15 cellular contexts compared by ENCODE assay signal in the genomic region with DNA sequence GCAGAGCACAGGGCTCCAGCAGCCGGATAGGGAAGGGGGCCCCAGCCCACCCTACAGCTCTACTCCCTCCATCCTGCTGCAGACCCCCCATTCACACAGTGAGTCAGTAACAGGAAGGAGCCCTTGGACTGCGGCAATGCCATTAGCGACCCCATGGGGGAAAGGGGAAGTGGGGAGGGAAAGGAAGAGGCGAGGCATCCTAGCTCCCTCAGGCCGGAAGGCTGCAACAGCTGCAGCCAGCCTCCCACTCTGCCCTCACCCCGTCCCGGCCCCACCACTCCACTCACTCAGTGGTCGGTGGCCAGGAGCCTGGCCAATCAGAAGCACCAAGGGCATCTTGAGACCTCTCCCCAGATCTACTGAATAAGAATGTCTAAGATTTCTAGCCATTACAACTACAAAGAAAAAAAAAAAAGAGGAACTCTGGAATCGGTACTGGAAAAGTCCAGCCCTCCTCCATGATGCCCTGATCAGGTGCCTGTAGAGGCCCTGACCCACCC. TPM values are rescaled to one million over a fixed set of nuclear protein-coding genes. Genes with fewer than 3 reads are reported as not detected.
A peak's percentile ranks its signal among the peaks of the same experiment; 100 is the strongest.
DNase-seq lines count a peak whose midpoint lies in the region; ATAC-seq, FAIRE-seq and TF ChIP-seq lines count a peak whose summit lies in the region.
"Had no signal": no experiment of that assay in that cellular context is flagged by ENCODE, and none has a peak within 500 bp of the region (broad histone marks: within the 10 kb centered on the region; RNA-seq: fewer than 3 reads in every experiment).

No MANE protein-coding gene starts in this region.

- H3K9me3 Mint-ChIP-seq in progenitor cell of endocrine pancreas (ENCODE audit: low read depth): no peaks in the 10 kb centered on the region
- H3K9me3 Mint-ChIP-seq in activated naive CD4-positive, alpha-beta T cell treated with anti-CD3 and anti-CD28 coated beads, Interleukin-2, amount 50 U/mL, for 72 hours: no peaks in the 10 kb centered on the region
- H3K9me3 Mint-ChIP-seq: activated T-cell treated with anti-CD3 and anti-CD28 coated beads, Interleukin-2, amount 50 U/mL, for 4 hours; CD8-positive, alpha-beta T cell; T-helper 2 cell treated with Interferon-gamma antibody and Interleukin-4, amounts not matched to agents 5 μg/mL and 100 μg/mL, for 36 hours had no signal

- ATAC-seq in activated naive CD4-positive, alpha-beta T cell treated with anti-CD3 and anti-CD28 coated beads, Interleukin-2, amount 50 U/mL, for 72 hours: no peak
- ATAC-seq: CD8-positive, alpha-beta T cell had no signal

- H3K4me1 ChIP-seq in right atrium auricular region: peaks cover 0 to 44% of the 10 kb centered on the region in 2 donors
- H3K4me1 ChIP-seq: colonic mucosa had no signal

- no peaks in the 10 kb centered on the region for H3K27me3 ChIP-seq in right atrium auricular region
- H3K27me3 ChIP-seq: colonic mucosa had no signal

- peaks cover 12% of the 10 kb centered on the region for H3K27me3 Mint-ChIP-seq in progenitor cell of endocrine pancreas

- H3K4me1 Mint-ChIP-seq in progenitor cell of endocrine pancreas (ENCODE audit: low read depth): peaks cover 3% of the 10 kb centered on the region

- no peak for DNase-seq in GM12892 (ENCODE audit: insufficient read length)
- peak; percentile 57 for DNase-seq in SKM-1 treated with dmso at 0.1 percent for 144 hours (lab: John Stamatoyannopoulos, UW; ENCODE audit: unreplicated experiment)
- no peak for DNase-seq in right atrium auricular region (ENCODE audit: low spot score)
- peak; percentile 52 for DNase-seq in retina
- no peak for DNase-seq in progenitor cell of endocrine pancreas (ENCODE audit: low spot score, unreplicated experiment)
- no peak for DNase-seq in activated naive CD4-positive, alpha-beta T cell treated with anti-CD3 and anti-CD28 coated beads, Interleukin-2, amount 50 U/mL, for 72 hours (ENCODE audit: low spot score in 2 of 2)
- DNase-seq in putamen (ENCODE audit: low spot score): no peak
- no peak for DNase-seq in HPDE6-E6E7 (ENCODE audit: extremely low spot score)
- DNase-seq: activated T-cell treated with anti-CD3 and anti-CD28 coated beads, Interleukin-2, amount 50 U/mL, for 4 hours; CD8-positive, alpha-beta T cell; colonic mucosa; hippocampal formation; Karpas-422; NCI-H446 treated with DMSO at 0.1 percent for 48 hours had no signal

- peak overlapping the region; percentile 48 to 50 for H3K27ac ChIP-seq in right atrium auricular region
- H3K27ac ChIP-seq: colonic mucosa had no signal

- TF ChIP-seq CTCF in right atrium auricular region (IDR thresholded peaks at IDR 0.05) (no peak), progenitor cell of endocrine pancreas (IDR thresholded peaks at IDR 0.05; ENCODE audit: unreplicated experiment) (no peak)

- no peak overlapping the region for H3K4me3 Mint-ChIP-seq in progenitor cell of endocrine pancreas (ENCODE audit: low read depth)
- H3K4me3 Mint-ChIP-seq: activated T-cell treated with anti-CD3 and anti-CD28 coated beads, Interleukin-2, amount 50 U/mL, for 4 hours; CD8-positive, alpha-beta T cell; T-helper 2 cell treated with Interferon-gamma antibody and Interleukin-4, amounts not matched to agents 5 μg/mL and 100 μg/mL, for 36 hours had no signal

- no peak for TF ChIP-seq POLR2A in GM12892 (IDR thresholded peaks at IDR 0.05; ENCODE audit: low read depth, low read length)

- no peaks in the 10 kb centered on the region for H3K9me3 ChIP-seq in right atrium auricular region
- H3K9me3 ChIP-seq: colonic mucosa had no signal

- no peaks in the 10 kb centered on the region for H3K36me3 ChIP-seq in right atrium auricular region
- H3K36me3 ChIP-seq: colonic mucosa had no signal

- H3K4me3 ChIP-seq in right atrium auricular region: no peak overlapping the region
- H3K4me3 ChIP-seq: colonic mucosa had no signal

- no peaks in the 10 kb centered on the region for H3K36me3 Mint-ChIP-seq in progenitor cell of endocrine pancreas (ENCODE audit: insufficient read depth)
- H3K36me3 Mint-ChIP-seq in activated naive CD4-positive, alpha-beta T cell treated with anti-CD3 and anti-CD28 coated beads, Interleukin-2, amount 50 U/mL, for 72 hours: no peaks in the 10 kb centered on the region
- H3K36me3 Mint-ChIP-seq: CD8-positive, alpha-beta T cell had no signal

- no peak overlapping the region for H3K27ac Mint-ChIP-seq in progenitor cell of endocrine pancreas
- H3K27ac Mint-ChIP-seq in activated naive CD4-positive, alpha-beta T cell treated with anti-CD3 and anti-CD28 coated beads, Interleukin-2, amount 50 U/mL, for 72 hours: no peak overlapping the region
- H3K27ac Mint-ChIP-seq: CD8-positive, alpha-beta T cell; T-helper 2 cell treated with Interferon-gamma antibody and Interleukin-4, amounts not matched to agents 5 μg/mL and 100 μg/mL, for 36 hours had no signal

- FAIRE-seq in GM12892 (lab: Jason Lieb, UNC): peak; percentile 60

RNA-seq across cellular contexts. Expression of a gene that starts 14.1 kb away (rescaled TPM):
- 0.61 TPM for polyA plus RNA-seq in GM12892 (2012; ENCODE audit: missing spikeins)
- total RNA-seq in right atrium auricular region (10 to 100 TPM; 27.9 to 43.6 TPM), progenitor cell of endocrine pancreas (6.5 and 6.6 TPM in 2 replicates)
- 1 to 10 TPM in 1 of 2 donors, under 1 TPM in 1; 0.57 to 2.3 TPM for total RNA-seq in activated naive CD4-positive, alpha-beta T cell treated with anti-CD3 and anti-CD28 coated beads, Interleukin-2, amount 50 U/mL, for 72 hours

RNA-seq across cellular contexts. Expression of a gene that starts 15.0 kb away (rescaled TPM):
- 0.68 TPM for polyA plus RNA-seq in GM12892 (2012; ENCODE audit: missing spikeins)
- total RNA-seq in right atrium auricular region (not detected), progenitor cell of endocrine pancreas (0.09 TPM in 1 of 2 replicates, not detected in the other)
- not detected for total RNA-seq in activated naive CD4-positive, alpha-beta T cell treated with anti-CD3 and anti-CD28 coated beads, Interleukin-2, amount 50 U/mL, for 72 hours
- total RNA-seq: activated T-cell treated with anti-CD3 and anti-CD28 coated beads, Interleukin-2, amount 50 U/mL, for 4 hours; CD8-positive, alpha-beta T cell had no signal

Comparison
In these comparisons a context has a peak if more than half of its experiments do, and no peak if none do; other contexts are left out.
1. DNase-seq: peak in SKM-1 treated with dmso at 0.1 percent for 144 hours (single experiment) and retina (single experiment); none in GM12892 (single experiment), right atrium auricular region (single experiment), progenitor cell of endocrine pancreas (single experiment), activated naive CD4-positive, alpha-beta T cell treated with anti-CD3 and anti-CD28 coated beads, Interleukin-2, amount 50 U/mL, for 72 hours (0 of 2), putamen (single experiment) and HPDE6-E6E7 (single experiment).